ENCODE assay signal across 14 cellular contexts in genomic region chr19:29880498-29881081, GRCh38.
DNase-seq lines count a peak whose midpoint lies in the region; ATAC-seq and TF ChIP-seq lines count a peak whose summit lies in the region.
"Had no signal": no experiment of that assay in that cellular context is flagged by ENCODE, and none has a peak within 500 bp of the region (broad histone marks: within the 10 kb centered on the region; RNA-seq: fewer than 3 reads in every experiment).

No MANE protein-coding gene starts in this region.

- no peaks in the 10 kb centered on the region for H3K79me2 ChIP-seq in mammary epithelial cell (ENCODE audit: insufficient read depth, low read length)

- H3K9me3 ChIP-seq in T-helper 17 cell (ENCODE audit: control insufficient read depth, low read length, poor library complexity, severe bottlenecking) (no peaks in the 10 kb centered on the region), mammary epithelial cell (replicated peaks; ENCODE audit: insufficient read depth, low read length) (no peaks in the 10 kb centered on the region)

- H3K4me1 ChIP-seq in mammary epithelial cell (ENCODE audit: insufficient read depth, low read length): no peaks in the 10 kb centered on the region

- H3K27me3 ChIP-seq in mammary epithelial cell (ENCODE audit: insufficient read depth, low read length): no peaks in the 10 kb centered on the region

- H3K36me3 Mint-ChIP-seq in T-helper 17 cell (ENCODE audit: low read depth) (no peaks in the 10 kb centered on the region), glutamatergic neuron (ENCODE audit: unreplicated experiment) (no peaks in the 10 kb centered on the region)
- H3K36me3 Mint-ChIP-seq in stimulated activated memory B cell treated with anti-CD40 and anti-IgM and Interleukin-4, amounts not matched to agents 10 μg/mL and 1 μg/mL and 100 μg/mL, for 72 hours: no peaks in the 10 kb centered on the region

- TF ChIP-seq CTCF in GM10266 (IDR thresholded peaks at IDR 0.05; ENCODE audit: control insufficient read depth, insufficient read depth, low read depth, missing control alignments): no peak
- TF ChIP-seq CTCF in glutamatergic neuron (IDR thresholded peaks at IDR 0.05; ENCODE audit: partially characterized antibody, unreplicated experiment): no peak
- no peak for TF ChIP-seq CTCF in mammary epithelial cell (conservative IDR thresholded peaks at IDR 0.05 in 1 of 2, IDR thresholded peaks at IDR 0.05 in 1 of 2; ENCODE audit: extremely low read depth in 1 of 2, insufficient read depth in 1 of 2, low read depth in 1 of 2, low read length in 2 of 2)

- H3K27ac Mint-ChIP-seq in T-helper 17 cell: no peak overlapping the region
- peak overlapping the region; percentile 31 for H3K27ac Mint-ChIP-seq in stimulated activated memory B cell treated with anti-CD40 and anti-IgM and Interleukin-4, amounts not matched to agents 10 μg/mL and 1 μg/mL and 100 μg/mL, for 72 hours
- no peak overlapping the region for H3K27ac Mint-ChIP-seq in glutamatergic neuron (ENCODE audit: unreplicated experiment)

- no peaks in the 10 kb centered on the region for H3K36me3 ChIP-seq in mammary epithelial cell (ENCODE audit: insufficient read depth, low read length)

- H3K4me1 Mint-ChIP-seq in T-helper 17 cell (peaks cover 7% of the 10 kb centered on the region), glutamatergic neuron (ENCODE audit: low read depth, unreplicated experiment) (peaks cover 2% of the 10 kb centered on the region)
- peaks cover 18% of the 10 kb centered on the region for H3K4me1 Mint-ChIP-seq in stimulated activated memory B cell treated with anti-CD40 and anti-IgM and Interleukin-4, amounts not matched to agents 10 μg/mL and 1 μg/mL and 100 μg/mL, for 72 hours

- no peak overlapping the region for H3K4me3 ChIP-seq in mammary epithelial cell (replicated peaks in 1 of 3; ENCODE audit: insufficient read depth in 1 of 3, low read depth in 2 of 3, low read length in 3 of 3)

- CTCF ChIA-PET in mammary epithelial cell (lab: Charles Lee; ENCODE audit: low non-redundant PET): interaction anchor here (0.5 kb wide), 1 partner anchor 927 kb away, joined by 4 read pairs; no protein-coding TSS in a partner anchor

- H3K27me3 Mint-ChIP-seq in T-helper 17 cell (peaks cover 35% of the 10 kb centered on the region), glutamatergic neuron (ENCODE audit: unreplicated experiment) (peaks cover 6% of the 10 kb centered on the region)
- peaks cover 8% of the 10 kb centered on the region for H3K27me3 Mint-ChIP-seq in stimulated activated memory B cell treated with anti-CD40 and anti-IgM and Interleukin-4, amounts not matched to agents 10 μg/mL and 1 μg/mL and 100 μg/mL, for 72 hours

- no TSS peak for BruUV-seq in mammary epithelial cell (replicated peaks; lab: Mats Ljungman, UMichigan)

- no peak for ATAC-seq in T-helper 17 cell
- peak; percentile 43 for ATAC-seq in esophagus mucosa
- ATAC-seq in stimulated activated memory B cell treated with anti-CD40 and anti-IgM and Interleukin-4, amounts not matched to agents 10 μg/mL and 1 μg/mL and 100 μg/mL, for 72 hours: peak; percentile 76
- ATAC-seq: PC-3 had no signal

- H3K9ac ChIP-seq in mammary epithelial cell (ENCODE audit: insufficient read depth, low read length): no peak overlapping the region

- H3K4me2 ChIP-seq in mammary epithelial cell (ENCODE audit: insufficient read depth, low read depth, low read length): no peak overlapping the region

- H3K27ac ChIP-seq in mammary epithelial cell (ENCODE audit: insufficient read depth, low read depth, low read length): no peak overlapping the region
- H3K27ac ChIP-seq: HL-60 had no signal

- WGBS in mammary epithelial cell (ENCODE audit: low coverage, missing lambda C conversion rate): 49% methylated on average over 10 of the region's 10 CpGs

- intact Hi-C loops in mammary epithelial cell (cut with micrococcal nuclease): no loop called here

- peak overlapping the region; percentile 36 for H3K4me3 Mint-ChIP-seq in T-helper 17 cell
- peak overlapping the region; percentile 12 for H3K4me3 Mint-ChIP-seq in stimulated activated memory B cell treated with anti-CD40 and anti-IgM and Interleukin-4, amounts not matched to agents 10 μg/mL and 1 μg/mL and 100 μg/mL, for 72 hours
- H3K4me3 Mint-ChIP-seq in glutamatergic neuron (ENCODE audit: unreplicated experiment): no peak overlapping the region

- H2AFZ ChIP-seq in mammary epithelial cell (ENCODE audit: low read depth, low read length): no peak overlapping the region

- no peaks in the 10 kb centered on the region for H3K9me3 Mint-ChIP-seq in stimulated activated memory B cell treated with anti-CD40 and anti-IgM and Interleukin-4, amounts not matched to agents 10 μg/mL and 1 μg/mL and 100 μg/mL, for 72 hours
- no peaks in the 10 kb centered on the region for H3K9me3 Mint-ChIP-seq in glutamatergic neuron (ENCODE audit: unreplicated experiment)

- no peaks in the 10 kb centered on the region for H4K20me1 ChIP-seq in mammary epithelial cell (ENCODE audit: insufficient read depth, low read length)

- dilution Hi-C loops in mammary epithelial cell (cut with HindIII; ENCODE audit: low sequenced_read_pairs): no loop called here

- in situ Hi-C loops in mammary epithelial cell (cut with MboI; ENCODE audit: low sequenced_read_pairs in 2 of 2): loop anchor here in 1 of 2 donors (5.0 kb wide), 1 partner anchor 108 kb away; no protein-coding TSS in a partner anchor

- peak; percentile 7 for DNase-seq in GM10266 (ENCODE audit: extremely low spot score)
- no peak for DNase-seq in T-helper 17 cell
- no peak for DNase-seq in glutamatergic neuron
- DNase-seq in mammary epithelial cell: no peak
- no peak for DNase-seq in HuH-7.5 (ENCODE audit: low spot score)
- DNase-seq: DMS 273 treated with DMSO at 0.1 percent for 48 hours, MM.1S, NCI-H1105 treated with DMSO at 0.1 percent for 48 hours, NCI-H187, NCI-H446 had no signal
